Comparison of ENCODE assay signal across 8 cellular contexts in genomic region chr13:91406619-91407018, GRCh38. TPM values are rescaled to one million over a fixed set of nuclear protein-coding genes. Genes with fewer than 3 reads are reported as not detected.
DNase-seq lines count a peak whose midpoint lies in the region; ATAC-seq and TF ChIP-seq lines count a peak whose summit lies in the region.

No MANE protein-coding gene starts in this region.

- H3K9me3 ChIP-seq in heart right ventricle (no peaks in the 10 kb centered on the region), PC-3 (ENCODE audit: low read length) (no peaks in the 10 kb centered on the region)

- no TSS peak for BruUV-seq in PC-3 (replicated peaks; lab: Mats Ljungman, UMichigan)

- no peaks in the 10 kb centered on the region for H3K4me1 Mint-ChIP-seq in endothelial cell (ENCODE audit: unreplicated experiment)

- H3K36me3 ChIP-seq in heart right ventricle: no peaks in the 10 kb centered on the region
- no peaks in the 10 kb centered on the region for H3K36me3 ChIP-seq in PC-3 (ENCODE audit: low read depth, low read length)

- H3K4me2 ChIP-seq in PC-3 (ENCODE audit: low read length): no peak overlapping the region

- intact Hi-C loops in heart right ventricle (cut with DNase I) (no loop called here), left cardiac atrium (cut with DNase I) (no loop called here), PC-3 (cut with micrococcal nuclease) (no loop called here)

- CTCF ChIA-PET in PC-3 (lab: Charles Lee): no interaction called here

- H3K9ac ChIP-seq in PC-3 (ENCODE audit: low read length): no peak overlapping the region

- no peaks in the 10 kb centered on the region for H3K9me2 ChIP-seq in PC-3 (replicated peaks; ENCODE audit: low read length)

- no peak for ATAC-seq in heart right ventricle
- ATAC-seq in left cardiac atrium: no peak
- peak; percentile 73 for ATAC-seq in GM21528 (IDR thresholded peaks at IDR 0.05; ENCODE audit: low FRiP score, unreplicated experiment)
- ATAC-seq in PC-3: 0 out of 2 replicates have a peak, but pooled peaks have one; percentile 35

- no peak overlapping the region for H2AFZ ChIP-seq in PC-3 (ENCODE audit: low read length)

- no peak overlapping the region for H3K27ac ChIP-seq in heart right ventricle
- H3K27ac ChIP-seq in PC-3 (ENCODE audit: low read length): no peak overlapping the region

- DNase-seq in heart right ventricle (no peak), left cardiac atrium (no peak), HT1080 (ENCODE audit: low read depth) (peak; percentile 47), PC-3 (peak; percentile 47), endothelial cell (ENCODE audit: low spot score) (peak; percentile 29), renal cortical epithelial cell (ENCODE audit: low read depth) (peak; percentile 22), T1000 (lab: John Stamatoyannopoulos, UW) (no peak)

- 43 to 48% methylated on average over 5 of the region's 5 CpGs for WGBS in heart right ventricle, 2 donors

- H3K9me3 Mint-ChIP-seq in endothelial cell (ENCODE audit: unreplicated experiment): no peaks in the 10 kb centered on the region

- H3K79me2 ChIP-seq in PC-3 (ENCODE audit: low read length): no peaks in the 10 kb centered on the region

- H3K4me3 ChIP-seq in heart right ventricle: no peak overlapping the region
- no peak overlapping the region for H3K4me3 ChIP-seq in PC-3 (ENCODE audit: low read length)

- no peak overlapping the region for H3K4me3 Mint-ChIP-seq in endothelial cell (ENCODE audit: unreplicated experiment)

- H3F3A ChIP-seq in PC-3 (ENCODE audit: low read length, unreplicated experiment): no peaks in the 10 kb centered on the region

- no peaks in the 10 kb centered on the region for H4K20me1 ChIP-seq in PC-3 (ENCODE audit: low read length)

- H3K4me1 ChIP-seq in heart right ventricle (no peaks in the 10 kb centered on the region), PC-3 (ENCODE audit: insufficient read depth, low read length) (no peaks in the 10 kb centered on the region)

- no peak overlapping the region for H3K27ac Mint-ChIP-seq in endothelial cell (ENCODE audit: unreplicated experiment)

- H3K27me3 ChIP-seq in heart right ventricle: peaks cover 0 to 11% (median 2%) of the 10 kb centered on the region in 7 donors
- peaks cover 32% of the 10 kb centered on the region for H3K27me3 ChIP-seq in PC-3 (ENCODE audit: low read length)

- H3K27me3 Mint-ChIP-seq in endothelial cell (ENCODE audit: unreplicated experiment): no peaks in the 10 kb centered on the region

- TF ChIP-seq CTCF in heart right ventricle (IDR thresholded peaks at IDR 0.05) (peak in 6 of 9 donors; percentile 17 to 52 (median 34)), PC-3 (conservative IDR thresholded peaks at IDR 0.05; ENCODE audit: low read depth, low read length) (peak; percentile 65), endothelial cell (IDR thresholded peaks at IDR 0.05; ENCODE audit: unreplicated experiment) (peak; percentile 62)

- POLR2A ChIA-PET in PC-3 (lab: Charles Lee; ENCODE audit: unreplicated experiment): no interaction called here

- no peaks in the 10 kb centered on the region for H3K36me3 Mint-ChIP-seq in endothelial cell (ENCODE audit: low read depth, unreplicated experiment)

RNA-seq across cellular contexts. Expression of gene GPC5, which starts 8.2 kb away (rescaled TPM):
- total RNA-seq in heart right ventricle (1 to 10 TPM in 2 of 10 donors, under 1 TPM in 8; 0.09 to 3.5 (median 0.77) TPM), left cardiac atrium (1 to 10 TPM; 1.8 to 3.0 TPM), PC-3 (2014; rRNA removed) (not detected in 2 replicates), endothelial cell (ENCODE audit: unreplicated experiment) (not detected), renal cortical epithelial cell (0.75 TPM in 1 of 2 replicates, not detected in the other)
- under 1 TPM in 1 of 2 donors, not detected in 1; 0.01 TPM for polyA plus RNA-seq in heart right ventricle
- total RNA-seq in HT1080 (2014; rRNA removed; shearing (Covaris generic)): 0.07 and 0.14 TPM in 2 replicates
- 0.26 and 0.73 TPM in 2 replicates for polyA plus RNA-seq in HT1080 (2015; cell fraction: cytosol; rRNA removed)
- 0.10 and 1.7 TPM in 2 replicates for polyA plus RNA-seq in HT1080 (2015; cell fraction: nucleus; rRNA removed)

RNA-seq across cellular contexts. Expression of gene MIR17HG, which starts 59.1 kb away (rescaled TPM):
- total RNA-seq in heart right ventricle (1 to 10 TPM in 5 of 10 donors, under 1 TPM in 5; 0.53 to 2.9 (median 1.1) TPM), left cardiac atrium (1 to 10 TPM; 1.7 to 2.6 TPM), PC-3 (2014; rRNA removed) (5.5 and 5.6 TPM in 2 replicates), endothelial cell (ENCODE audit: unreplicated experiment) (3.3 TPM), renal cortical epithelial cell (5.2 and 10.6 TPM in 2 replicates)
- polyA plus RNA-seq in heart right ventricle: 1 to 10 TPM in 1 of 2 donors, under 1 TPM in 1; 0.41 to 5.0 TPM
- total RNA-seq in HT1080 (2014; rRNA removed; shearing (Covaris generic)): 7.2 and 8.7 TPM in 2 replicates
- polyA plus RNA-seq in HT1080 (2015; cell fraction: cytosol; rRNA removed): 2.1 and 2.7 TPM in 2 replicates
- polyA plus RNA-seq in HT1080 (2015; cell fraction: nucleus; rRNA removed): 26.6 and 28.4 TPM in 2 replicates

Comparison
In these comparisons a context has a peak if more than half of its experiments do, and no peak if none do; other contexts are left out.
1. ATAC-seq: peak in GM21528 (single experiment) and PC-3 (single experiment); none in heart right ventricle (0 of 8) and left cardiac atrium (0 of 2).
2. DNase-seq: peak in HT1080 (single experiment), PC-3 (single experiment), endothelial cell (single experiment) and renal cortical epithelial cell (single experiment); none in heart right ventricle (0 of 2), left cardiac atrium (single experiment) and T1000 (single experiment).
3. Peak in every context shown above with its lines, with median percentiles within 50 percentile points of each other: CTCF ChIP-seq.